ENCODE assay signal across 8 cellular contexts in genomic region chr11:117809236-117810055, GRCh38. TPM values are rescaled to one million over a fixed set of nuclear protein-coding genes. Genes with fewer than 3 reads are reported as not detected.
DNase-seq lines count a peak whose midpoint lies in the region; ATAC-seq, FAIRE-seq and TF ChIP-seq lines count a peak whose summit lies in the region.

No MANE protein-coding gene starts in this region.

- DNase-seq in AG08396 (ENCODE audit: low spot score) (peak; percentile 48), GM13976 (ENCODE audit: low spot score) (peak; percentile 58), NCI-H2171 (lab: John Stamatoyannopoulos, UW) (peak; percentile 57), WTC11 (ENCODE audit: low spot score) (peak; percentile 74), mucosa of descending colon (peak; percentile 81 to 88 (median 84)), urothelium cell line (ENCODE audit: low spot score) (peak; percentile 80), foreskin melanocyte (no peak)
- no peak for DNase-seq in effector memory CD8-positive, alpha-beta T cell

- H3K9me3 ChIP-seq in mucosa of descending colon: no peaks in the 10 kb centered on the region

- ATAC-seq in WTC11 (peak; percentile 96), mucosa of descending colon (peak; percentile 90)
- peak; percentile 70 for ATAC-seq in effector memory CD8-positive, alpha-beta T cell (replicated peaks)

- CTCF ChIA-PET in WTC11 (lab: Charles Lee): interaction anchor here (0.5 to 4.8 kb wide), 37 partner anchors 7 to 482 kb away, joined by 3 to 122 read pairs (median 4); partner anchors contain the start of genes CEP164, DSCAML1, FXYD6 and TMPRSS13

- TF ChIP-seq CTCF in GM13976 (IDR thresholded peaks at IDR 0.05; ENCODE audit: borderline replicate concordance, control extremely low read depth, extremely low read depth, insufficient read depth, missing control alignments) (peak; percentile 29), WTC11 (IDR thresholded peaks at IDR 0.05) (no peak), mucosa of descending colon (IDR thresholded peaks at IDR 0.05) (peak; percentile 32)

- H3K36me3 ChIP-seq in mucosa of descending colon (ENCODE audit: low read depth): no peaks in the 10 kb centered on the region

- intact Hi-C loops in mucosa of descending colon (cut with DNase I, micrococcal nuclease): loop anchor here in 1 of 2 donors (5.0 kb wide), 1 partner anchor 382 kb away; no protein-coding TSS in a partner anchor

- peaks cover 32% of the 10 kb centered on the region for H3K4me1 ChIP-seq in mucosa of descending colon (ENCODE audit: low read depth)

- H3K4me1 Mint-ChIP-seq in WTC11: peaks cover 10% of the 10 kb centered on the region
- peaks cover 5 to 8% of the 10 kb centered on the region in 2 donors for H3K4me1 Mint-ChIP-seq in effector memory CD8-positive, alpha-beta T cell (ENCODE audit: low read depth in 2 of 2)

- peaks cover 8% of the 10 kb centered on the region for H3K27me3 Mint-ChIP-seq in WTC11 (ENCODE audit: low read depth)
- peaks cover 0 to 9% of the 10 kb centered on the region in 2 donors for H3K27me3 Mint-ChIP-seq in effector memory CD8-positive, alpha-beta T cell

- H3K9me3 Mint-ChIP-seq in WTC11: no peaks in the 10 kb centered on the region
- H3K9me3 Mint-ChIP-seq in effector memory CD8-positive, alpha-beta T cell: no peaks in the 10 kb centered on the region

- H3K4me3 ChIP-seq in mucosa of descending colon: no peak overlapping the region

- in situ Hi-C loops in GM13976 (cut with MboI; ENCODE audit: low sequenced_read_pairs, unreplicated experiment): loop anchor here (10.0 kb wide), 1 partner anchor 385 kb away; no protein-coding TSS in a partner anchor

- POLR2A ChIA-PET in WTC11 (lab: Charles Lee): no interaction called here

- H3K27ac Mint-ChIP-seq in WTC11: no peak overlapping the region; the same call in 1 of the 2 replicates
- no peak overlapping the region for H3K27ac Mint-ChIP-seq in effector memory CD8-positive, alpha-beta T cell

- peak; percentile 87 for FAIRE-seq in urothelium cell line (lab: Jason Lieb, UNC)

- H3K36me3 Mint-ChIP-seq in WTC11: no peaks in the 10 kb centered on the region
- no peaks in the 10 kb centered on the region for H3K36me3 Mint-ChIP-seq in effector memory CD8-positive, alpha-beta T cell (ENCODE audit: insufficient read depth)

- no peak overlapping the region for H3K4me3 Mint-ChIP-seq in WTC11
- no peak overlapping the region for H3K4me3 Mint-ChIP-seq in effector memory CD8-positive, alpha-beta T cell

TF ChIP-seq in WTC11, 78 proteins besides CTCF, POLR2A, EP300 and RAD21:
- TF ChIP-seq MXD4 (CRISPR knock-in tag; IDR thresholded peaks at IDR 0.05; ENCODE audit: borderline replicate concordance): no peak
- 0 out of 2 replicates have a peak, but pooled peaks have one; percentile 60 for TF ChIP-seq ZBTB43 (CRISPR knock-in tag; IDR thresholded peaks at IDR 0.05)
- TF ChIP-seq E2F1 (CRISPR knock-in tag; IDR thresholded peaks at IDR 0.05): no peak
- TF ChIP-seq ZNF423 (CRISPR knock-in tag; IDR thresholded peaks at IDR 0.05): no peak

RNA-seq across cellular contexts. Expression of gene DSCAML1, which starts 12.4 kb away (rescaled TPM):
- total RNA-seq in WTC11 (2021): 0.25 to 0.90 TPM (median 0.82 TPM) in 3 replicates
- total RNA-seq in mucosa of descending colon: 1 to 10 TPM; 5.0 to 5.5 (median 5.3) TPM

RNA-seq across cellular contexts. Expression of gene FXYD2, which starts 15.1 kb away (rescaled TPM):
- total RNA-seq in WTC11 (2021): 1.4 to 2.1 TPM (median 1.6 TPM) in 3 replicates
- total RNA-seq in mucosa of descending colon: 1 to 10 TPM; 1.2 to 9.1 (median 1.5) TPM

Comparison
In these comparisons a context has a peak if more than half of its experiments do, and no peak if none do; other contexts are left out.
1. DNase-seq: peak in AG08396 (single experiment), GM13976 (single experiment), NCI-H2171 (single experiment), WTC11 (single experiment), mucosa of descending colon (3 of 3) and urothelium cell line (single experiment); none in effector memory CD8-positive, alpha-beta T cell (0 of 3) and foreskin melanocyte (single experiment).
2. Peak in every context shown above with its lines, with median percentiles within 50 percentile points of each other: ATAC-seq.